Comparison of ENCODE assay signal across 1 cellular context in the genomic region with DNA sequence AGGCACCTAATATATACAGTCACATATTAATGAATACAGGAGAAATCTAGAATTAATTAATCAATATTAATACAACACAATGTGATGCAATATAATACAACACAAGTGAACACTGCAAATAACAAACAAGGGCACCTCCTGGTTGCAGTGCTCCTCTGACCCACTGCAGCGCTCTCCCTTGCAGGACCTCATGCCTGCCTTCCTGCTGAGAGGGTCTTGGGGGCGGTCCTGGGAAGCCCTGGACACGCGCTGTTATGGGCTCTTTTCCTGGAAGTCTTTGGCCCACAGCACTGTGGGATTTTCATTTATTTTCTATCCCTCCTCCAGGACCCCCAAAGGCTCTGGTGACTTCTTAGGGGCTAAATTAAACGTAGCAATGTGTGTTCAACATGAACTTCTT.
TF ChIP-seq lines count a peak whose summit lies in the region.

No MANE protein-coding gene starts in this region.

TF ChIP-seq in H1, 55 proteins besides CTCF, POLR2A, EP300 and RAD21:
- no peak for TF ChIP-seq FOSL1 (IDR thresholded peaks at IDR 0.05; ENCODE audit: insufficient read depth, low read depth, low read length)
- no peak for TF ChIP-seq SP1 (IDR thresholded peaks at IDR 0.05; ENCODE audit: low read depth, low read length)
- TF ChIP-seq BCL11A (IDR thresholded peaks at IDR 0.05; ENCODE audit: low read depth in 2 of 2, low read length in 2 of 2) = no peak
- TF ChIP-seq, protein P1, sequence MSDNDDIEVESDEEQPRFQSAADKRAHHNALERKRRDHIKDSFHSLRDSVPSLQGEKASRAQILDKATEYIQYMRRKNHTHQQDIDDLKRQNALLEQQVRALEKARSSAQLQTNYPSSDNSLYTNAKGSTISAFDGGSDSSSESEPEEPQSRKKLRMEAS (IDR thresholded peaks at IDR 0.05) = no peak
- no peak for TF ChIP-seq ASH2L (IDR thresholded peaks at IDR 0.05; ENCODE audit: low read length)
- no peak for TF ChIP-seq NANOG (IDR thresholded peaks at IDR 0.05; ENCODE audit: insufficient read depth, low read depth, low read length, poor library complexity, severe bottlenecking)
- TF ChIP-seq TEAD4 (IDR thresholded peaks at IDR 0.05; ENCODE audit: low read depth, low read length) = no peak
- TF ChIP-seq HDAC2 (IDR thresholded peaks at IDR 0.05; ENCODE audit: borderline replicate concordance in 1 of 2, low read depth in 2 of 2, low read length in 2 of 2) = no peak
- TF ChIP-seq SAP30 (IDR thresholded peaks at IDR 0.05; ENCODE audit: insufficient read depth, insufficient replicate concordance, low read length) = no peak
- no peak for TF ChIP-seq JUN (IDR thresholded peaks at IDR 0.05; ENCODE audit: low read depth, low read length)
- TF ChIP-seq PHF8 (conservative IDR thresholded peaks at IDR 0.05; ENCODE audit: low read depth, low read length) = no peak
- no peak for TF ChIP-seq RXRA (IDR thresholded peaks at IDR 0.05; ENCODE audit: insufficient read depth, low read depth, low read length)
- TF ChIP-seq KDM5A (IDR thresholded peaks at IDR 0.05; ENCODE audit: low read length) = no peak
- no peak for TF ChIP-seq GABPA (IDR thresholded peaks at IDR 0.05; ENCODE audit: borderline replicate concordance, insufficient read depth, low read length)
TF ChIP-seq in H1: peak in this region for 0.
